Comparison of ENCODE assay signal across 27 cellular contexts in the genomic region with DNA sequence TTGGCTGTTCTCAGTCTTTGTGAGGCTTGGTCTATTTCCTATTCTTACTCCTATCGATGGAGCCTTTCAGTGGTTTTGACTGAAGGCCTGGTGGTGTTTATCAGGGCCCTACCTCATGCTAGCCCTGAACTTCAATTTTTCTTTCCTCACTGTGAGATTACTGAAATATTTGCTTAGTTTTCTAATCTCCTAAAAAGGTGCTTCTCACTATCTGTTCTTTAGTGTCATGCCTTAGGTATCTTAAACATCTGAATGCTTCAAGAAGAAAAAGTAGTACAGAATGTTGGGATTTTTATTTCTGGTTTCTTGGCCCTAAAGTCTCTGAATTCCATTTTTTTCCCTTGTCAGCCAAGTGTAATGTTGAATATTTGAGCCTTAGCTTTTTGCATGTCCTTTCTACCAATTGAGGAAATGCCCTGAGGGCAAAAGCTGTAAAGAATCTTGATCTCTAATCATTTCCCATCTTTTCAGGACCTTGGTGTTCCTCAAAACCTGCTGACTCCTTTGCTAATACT. TPM values are rescaled to one million over a fixed set of nuclear protein-coding genes. Genes with fewer than 3 reads are reported as not detected.
DNase-seq lines count a peak whose midpoint lies in the region; FAIRE-seq and TF ChIP-seq lines count a peak whose summit lies in the region.
"Had no signal": no experiment of that assay in that cellular context is flagged by ENCODE, and none has a peak within 500 bp of the region (broad histone marks: within the 10 kb centered on the region; RNA-seq: fewer than 3 reads in every experiment).

No MANE protein-coding gene starts in this region.

- in situ Hi-C loops in GM23248 (cut with MboI): no loop called here

- H2BK120ac ChIP-seq in trophoblast cell (ENCODE audit: insufficient read depth, low read length, poor library complexity): no peak overlapping the region

- no peak overlapping the region for H2BK12ac ChIP-seq in trophoblast cell (ENCODE audit: low read length)

- intact Hi-C loops in kidney (cut with DNase I): no loop called here

- no peak for TF ChIP-seq CTCF in choroid plexus epithelial cell (conservative IDR thresholded peaks at IDR 0.05; ENCODE audit: low read depth, low read length)
- TF ChIP-seq CTCF in kidney (IDR thresholded peaks at IDR 0.05; ENCODE audit: borderline replicate concordance, extremely low read depth, insufficient read depth): no peak

- H3K18ac ChIP-seq in trophoblast cell (ENCODE audit: low read length): no peak overlapping the region

- WGBS in trophoblast cell (ENCODE audit: extremely low coverage, insufficient coverage, insufficient read length): no CpG with 5 or more reads among the region's 1 CpG
- WGBS in GM23248 (ENCODE audit: low coverage in 1 of 2, low lambda C conversion rate in 2 of 2, missing lambda C conversion rate in 2 of 2), 2 experiments: 91 to 100% methylated on average over 1 of the region's 1 CpG

- H3K9me3 ChIP-seq in adipocyte (ENCODE audit: control insufficient read depth, low read length): peaks cover 3% of the 10 kb centered on the region
- no peaks in the 10 kb centered on the region for H3K9me3 ChIP-seq in trophoblast cell (ENCODE audit: insufficient read depth, low read depth, low read length)
- H3K9me3 ChIP-seq in kidney (ENCODE audit: control insufficient read depth in 1 of 2, low read length in 2 of 2): no peaks in the 10 kb centered on the region
- H3K9me3 ChIP-seq in GM23248 (ENCODE audit: low read depth): no peaks in the 10 kb centered on the region
- H3K9me3 ChIP-seq: BLaER1, HAP-1 had no signal

- no peak overlapping the region for H2AK5ac ChIP-seq in trophoblast cell (ENCODE audit: low read length)

- H3F3A ChIP-seq in GM23248 (ENCODE audit: insufficient read depth): no peaks in the 10 kb centered on the region

- H2AFZ ChIP-seq in trophoblast cell (ENCODE audit: insufficient read depth, low read length, poor library complexity): no peak overlapping the region
- H2AFZ ChIP-seq in GM23248: no peak overlapping the region

- H3K4me2 ChIP-seq in trophoblast cell (ENCODE audit: low read length) (no peak overlapping the region), GM23248 (ENCODE audit: unreplicated experiment) (no peak overlapping the region)
- H3K4me2 ChIP-seq: BLaER1, SK-N-SH had no signal

- H3K79me1 ChIP-seq in trophoblast cell (ENCODE audit: low read length): no peaks in the 10 kb centered on the region

- DNase-seq in EL (peak; percentile 60), adipocyte (ENCODE audit: low read depth) (peak; percentile 28), choroid plexus epithelial cell (ENCODE audit: low read depth) (peak; percentile 31), trophoblast cell (peak; percentile 68 to 96), kidney (no peak), GM23248 (no peak)
- no peak for DNase-seq in activated naive CD4-positive, alpha-beta T cell treated with anti-CD3 and anti-CD28 coated beads, Interleukin-2, amount 50 U/mL, for 16 hours
- DNase-seq: CD4-positive, CD25-positive, alpha-beta regulatory T cell; DMS153; DND-41; GOT3; Kasumi-1; MV-4-11; NCI-H1105; NCI-H1436 treated with DMSO at 0.1 percent for 48 hours; NCI-H187 treated with DMSO at 0.1 percent for 48 hours; NCI-H2171 treated with DMSO at 0.1 percent for 48 hours; NCI-H524 treated with DMSO at 0.1 percent for 48 hours; NCI-H774; SK-N-SH had no signal

- H3K36me3 ChIP-seq in adipocyte (ENCODE audit: control insufficient read depth, insufficient read depth, low read length, severe bottlenecking) (no peaks in the 10 kb centered on the region), trophoblast cell (ENCODE audit: control insufficient read depth in 1 of 2, insufficient read depth in 2 of 2, low read length in 2 of 2) (no peaks in the 10 kb centered on the region), kidney (ENCODE audit: control insufficient read depth in 1 of 2, insufficient read depth in 2 of 2, low read length in 2 of 2) (no peaks in the 10 kb centered on the region), GM23248 (ENCODE audit: low read depth) (no peaks in the 10 kb centered on the region)
- H3K36me3 ChIP-seq: BLaER1, HAP-1 had no signal

- no peak overlapping the region for H4K12ac ChIP-seq in trophoblast cell (ENCODE audit: low read depth, low read length)

- no peak overlapping the region for H3K27ac ChIP-seq in trophoblast cell (ENCODE audit: low read depth, low read length)
- no peak overlapping the region for H3K27ac ChIP-seq in kidney (ENCODE audit: low read depth in 2 of 2, low read length in 2 of 2)
- H3K27ac ChIP-seq in GM23248: no peak overlapping the region
- H3K27ac ChIP-seq: BLaER1, HL-60 had no signal

- no peak overlapping the region for H3K4ac ChIP-seq in trophoblast cell (ENCODE audit: low read depth, low read length)

- no peak overlapping the region for H2BK5ac ChIP-seq in trophoblast cell (ENCODE audit: low read depth, low read length, poor library complexity)

- H3K9me2 ChIP-seq in GM23248 (ENCODE audit: insufficient read depth): no peaks in the 10 kb centered on the region
- H3K9me2 ChIP-seq: SK-N-SH had no signal

- H3K4me3 ChIP-seq in adipocyte (ENCODE audit: low read length) (no peak overlapping the region), choroid plexus epithelial cell (ENCODE audit: low read depth, low read length) (no peak overlapping the region), trophoblast cell (ENCODE audit: low read depth, low read length) (no peak overlapping the region), kidney (ENCODE audit: low read length in 2 of 2) (no peak overlapping the region), GM23248 (no peak overlapping the region)
- H3K4me3 ChIP-seq: BLaER1, HAP-1, K562 had no signal

- H3K14ac ChIP-seq in trophoblast cell (ENCODE audit: low read length): no peak overlapping the region

- no peak overlapping the region for H3K23ac ChIP-seq in trophoblast cell (ENCODE audit: low read length)

- H3K27me3 ChIP-seq in adipocyte (replicated peaks; ENCODE audit: control insufficient read depth, insufficient read depth, low read length) (no peaks in the 10 kb centered on the region), trophoblast cell (ENCODE audit: insufficient read depth, low read length) (no peaks in the 10 kb centered on the region), GM23248 (replicated peaks; ENCODE audit: insufficient read depth) (no peaks in the 10 kb centered on the region)
- H3K27me3 ChIP-seq: BLaER1 had no signal

- H3K4me1 ChIP-seq in adipocyte (ENCODE audit: control insufficient read depth, insufficient read depth, low read length) (no peaks in the 10 kb centered on the region), trophoblast cell (ENCODE audit: control insufficient read depth in 1 of 2, insufficient read depth in 2 of 2, low read length in 2 of 2) (no peaks in the 10 kb centered on the region), kidney (ENCODE audit: control insufficient read depth in 1 of 2, insufficient read depth in 1 of 2, low read depth in 1 of 2, low read length in 2 of 2) (peaks cover 0 to under 1% of the 10 kb centered on the region in 2 donors), GM23248 (ENCODE audit: insufficient read depth) (peaks cover 12% of the 10 kb centered on the region; the same call in 1 of the 2 replicates)
- H3K4me1 ChIP-seq: BLaER1, HAP-1 had no signal

- no peak overlapping the region for H4K8ac ChIP-seq in trophoblast cell (ENCODE audit: low read depth, low read length)

- no peaks in the 10 kb centered on the region for H4K20me1 ChIP-seq in GM23248 (ENCODE audit: insufficient read depth)
- H4K20me1 ChIP-seq: BLaER1 had no signal

- no peaks in the 10 kb centered on the region for H3K79me2 ChIP-seq in trophoblast cell (ENCODE audit: control insufficient read depth, insufficient read depth, low read length, poor library complexity)
- peaks cover 38% of the 10 kb centered on the region for H3K79me2 ChIP-seq in GM23248 (ENCODE audit: insufficient read depth)

- no peak overlapping the region for H4K91ac ChIP-seq in trophoblast cell (ENCODE audit: low read depth, low read length)

- FAIRE-seq in kidney (lab: Jason Lieb, UNC): no peak
- FAIRE-seq: GM18507, HepG2, K562, RCC 7860 had no signal

- H3K9ac ChIP-seq in adipocyte (ENCODE audit: low read length) (no peak overlapping the region), trophoblast cell (ENCODE audit: low read length) (no peak overlapping the region), kidney (ENCODE audit: low read length in 2 of 2) (no peak overlapping the region), GM23248 (no peak overlapping the region)
- H3K9ac ChIP-seq: BLaER1, SK-N-SH had no signal

RNA-seq across cellular contexts. Expression of a gene that starts 47.9 kb away (rescaled TPM):
- 13.4 and 13.6 TPM in 2 replicates for polyA plus RNA-seq in trophoblast cell (2013)
- total RNA-seq in kidney: 52.5 TPM
- polyA plus RNA-seq in kidney (ENCODE audit: insufficient read depth, low read depth, low replicate concordance) (22.4 TPM), GM23248 (2016; fragmentation: Nextera tagmentation; extraction: Ambion mirVana) (24.9 and 25.6 TPM in 2 replicates)
- total RNA-seq in GM23248 (2014; rRNA removed; shearing (Covaris generic)): 21.9 and 23.9 TPM in 2 replicates

Comparison
In these comparisons a context has a peak if more than half of its experiments do, and no peak if none do; other contexts are left out.
1. DNase-seq: peak in EL (single experiment), adipocyte (single experiment), choroid plexus epithelial cell (single experiment) and trophoblast cell (2 of 2); none in kidney (single experiment), activated naive CD4-positive, alpha-beta T cell treated with anti-CD3 and anti-CD28 coated beads, Interleukin-2, amount 50 U/mL, for 16 hours (single experiment) and GM23248 (single experiment).